Comparison of ENCODE assay signal across 23 cellular contexts in genomic region chr3:127390365-127391025, GRCh38.
"Had no signal": no experiment of that assay in that cellular context is flagged by ENCODE, and none has a peak within 500 bp of the region (broad histone marks: within the 10 kb centered on the region; RNA-seq: fewer than 3 reads in every experiment).

No MANE protein-coding gene starts in this region.

- H3K4me3 ChIP-seq: esophagus squamous epithelium, gastroesophageal sphincter, ovary, right atrium auricular region, sigmoid colon, testis, tibial nerve had no signal

- H3K36me3 Mint-ChIP-seq: mesothelial cell of epicardium; natural killer cell; stimulated activated effector memory CD8-positive, alpha-beta T cell treated with anti-CD3 and anti-CD28 coated beads, Interleukin-12 subunit alpha, Interleukin-12 subunit beta, amount 100 ng/mL, for 72 hours had no signal

- DNase-seq: effector memory CD8-positive, alpha-beta T cell; esophagus squamous epithelium; foreskin fibroblast; glutamatergic neuron; left cardiac atrium; mammary epithelial cell; natural killer cell; nucleus accumbens; sigmoid colon; small intestine; stimulated activated CD4-positive, alpha-beta T cell treated with anti-CD3 and anti-CD28 coated beads, Interleukin-4, amount 100 ng/mL, for 1 hour; stimulated activated CD8-positive, alpha-beta memory T cell treated with anti-CD3 and anti-CD28 coated beads, Interleukin-4, amount 100 ng/mL, for 48 hours; testis had no signal

- H3K27ac Mint-ChIP-seq: dendritic cell treated with granulocyte-macrophage colony-stimulating factor and Interleukin-4, amounts not matched to agents 40 ng/mL and 50 ng/mL, for 4 days; effector memory CD8-positive, alpha-beta T cell; mesothelial cell of epicardium; natural killer cell; stimulated activated effector memory CD8-positive, alpha-beta T cell treated with anti-CD3 and anti-CD28 coated beads, Interleukin-12 subunit alpha, Interleukin-12 subunit beta, amount 100 ng/mL, for 72 hours; stimulated activated naive CD8-positive, alpha-beta T cell treated with anti-CD3 and anti-CD28 coated beads, Interleukin-15, Interleukin-2, amounts not matched to agents 100 ng/mL and 50 ng/mL, for 24 hours had no signal

- H3K27me3 ChIP-seq: ovary, right atrium auricular region, testis had no signal

- ATAC-seq: effector memory CD8-positive, alpha-beta T cell; gastroesophageal sphincter; left cardiac atrium; natural killer cell; stimulated activated effector memory CD8-positive, alpha-beta T cell treated with anti-CD3 and anti-CD28 coated beads, Interleukin-12 subunit alpha, Interleukin-12 subunit beta, amount 100 ng/mL, for 72 hours had no signal

- H3K9me3 ChIP-seq: esophagus squamous epithelium, gastroesophageal sphincter, ovary, right atrium auricular region, sigmoid colon, testis, tibial nerve had no signal

- H3K36me3 ChIP-seq: esophagus squamous epithelium, gastroesophageal sphincter, ovary, right atrium auricular region, sigmoid colon, tibial nerve had no signal

- H3K4me1 ChIP-seq: esophagus squamous epithelium, gastroesophageal sphincter, right atrium auricular region, sigmoid colon, testis, tibial nerve had no signal

- H3K4me3 Mint-ChIP-seq: dendritic cell treated with granulocyte-macrophage colony-stimulating factor and Interleukin-4, amounts not matched to agents 40 ng/mL and 50 ng/mL, for 4 days; effector memory CD8-positive, alpha-beta T cell; mesothelial cell of epicardium; natural killer cell; neural crest cell; stimulated activated effector memory CD8-positive, alpha-beta T cell treated with anti-CD3 and anti-CD28 coated beads, Interleukin-12 subunit alpha, Interleukin-12 subunit beta, amount 100 ng/mL, for 72 hours; stimulated activated naive CD8-positive, alpha-beta T cell treated with anti-CD3 and anti-CD28 coated beads, Interleukin-15, Interleukin-2, amounts not matched to agents 100 ng/mL and 50 ng/mL, for 24 hours had no signal

- H3K27ac ChIP-seq: epithelial cell of prostate, esophagus squamous epithelium, gastroesophageal sphincter, ovary, right atrium auricular region, sigmoid colon, testis, tibial nerve had no signal

- H3K9me3 Mint-ChIP-seq: dendritic cell treated with granulocyte-macrophage colony-stimulating factor and Interleukin-4, amounts not matched to agents 40 ng/mL and 50 ng/mL, for 4 days; effector memory CD8-positive, alpha-beta T cell; mesothelial cell of epicardium; natural killer cell; neural crest cell; stimulated activated effector memory CD8-positive, alpha-beta T cell treated with anti-CD3 and anti-CD28 coated beads, Interleukin-12 subunit alpha, Interleukin-12 subunit beta, amount 100 ng/mL, for 72 hours; stimulated activated naive CD8-positive, alpha-beta T cell treated with anti-CD3 and anti-CD28 coated beads, Interleukin-15, Interleukin-2, amounts not matched to agents 100 ng/mL and 50 ng/mL, for 24 hours had no signal

- H3K4me1 Mint-ChIP-seq: mesothelial cell of epicardium; natural killer cell; stimulated activated effector memory CD8-positive, alpha-beta T cell treated with anti-CD3 and anti-CD28 coated beads, Interleukin-12 subunit alpha, Interleukin-12 subunit beta, amount 100 ng/mL, for 72 hours had no signal
